In the genomic region with DNA sequence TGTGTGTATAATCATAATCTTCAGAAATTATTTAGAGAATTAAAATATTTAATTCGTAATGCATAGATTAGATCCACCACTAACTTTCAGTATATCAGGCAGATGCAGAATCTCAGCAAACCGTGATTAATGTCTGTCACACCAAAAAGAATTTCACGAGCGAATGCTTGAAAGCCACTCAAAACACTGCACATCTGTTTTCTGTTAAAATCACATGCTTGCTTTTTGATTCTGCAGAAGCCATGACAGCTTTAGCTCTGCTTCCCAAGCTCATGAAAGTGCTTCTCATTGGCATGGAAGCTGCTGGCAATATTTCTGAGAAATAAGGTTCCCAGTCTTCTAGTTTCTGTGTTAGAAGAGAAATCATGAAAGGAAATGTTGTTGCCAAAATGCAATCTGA, we compare ENCODE assay signal across 12 cellular contexts.
"Had no signal": no experiment of that assay in that cellular context is flagged by ENCODE, and none has a peak within 500 bp of the region (broad histone marks: within the 10 kb centered on the region; RNA-seq: fewer than 3 reads in every experiment).

No MANE protein-coding gene starts in this region.

- DNase-seq: activated CD4-positive, alpha-beta T cell treated with anti-CD3 and anti-CD28 coated beads for 4 hours; activated CD8-positive, alpha-beta T cell treated with anti-CD3 and anti-CD28 coated beads, Interleukin-2, amount 10 ng/mL, durations not matched to agents 7 days and 5 days; activated naive CD4-positive, alpha-beta T cell treated with anti-CD3 and anti-CD28 coated beads, Interleukin-2, amount 10 ng/mL, durations not matched to agents 7 days and 5 days; adrenal gland; cortex of kidney; effector memory CD8-positive, alpha-beta T cell; erythroblast; glutamatergic neuron; immature natural killer cell; naive thymus-derived CD4-positive, alpha-beta T cell; stimulated activated CD4-positive, alpha-beta T cell treated with anti-CD3 and anti-CD28 coated beads, Interleukin-4, amount 100 ng/mL, for 4 hours; stomach had no signal

- ATAC-seq: activated CD8-positive, alpha-beta T cell treated with anti-CD3 and anti-CD28 coated beads, Interleukin-2, amount 10 ng/mL, durations not matched to agents 7 days and 5 days; effector memory CD8-positive, alpha-beta T cell; naive thymus-derived CD4-positive, alpha-beta T cell had no signal
